ENCODE assay signal across 8 cellular contexts in genomic region chr20:62651285-62652021, GRCh38. TPM values are rescaled to one million over a fixed set of nuclear protein-coding genes. Genes with fewer than 3 reads are reported as not detected.
DNase-seq lines count a peak whose midpoint lies in the region; ATAC-seq and TF ChIP-seq lines count a peak whose summit lies in the region.

No MANE protein-coding gene starts in this region.

- peak overlapping the region; percentile 73 for H3K27ac ChIP-seq in SK-N-MC
- peak overlapping the region; percentile 87 to 89 for H3K27ac ChIP-seq in left lung

- no peaks in the 10 kb centered on the region for H3K36me3 Mint-ChIP-seq in activated naive CD4-positive, alpha-beta T cell treated with anti-CD3 and anti-CD28 coated beads, Interleukin-2, amount 50 U/mL, for 72 hours

- H3K27ac Mint-ChIP-seq in activated naive CD4-positive, alpha-beta T cell treated with anti-CD3 and anti-CD28 coated beads, Interleukin-2, amount 50 U/mL, for 72 hours = peak overlapping the region; percentile 90 to 91

- no peak overlapping the region for H3K9ac ChIP-seq in SK-N-MC (ENCODE audit: insufficient read length)

- H3K36me3 ChIP-seq in SK-N-MC (ENCODE audit: insufficient read depth, low read length) (peaks cover 3% of the 10 kb centered on the region; the same call in 1 of the 2 replicates), left lung (peaks cover 0 to 54% of the 10 kb centered on the region in 2 donors)

- no peaks in the 10 kb centered on the region for H3K9me3 ChIP-seq in SK-N-MC (ENCODE audit: low read depth, low read length)
- H3K9me3 ChIP-seq in left lung = no peaks in the 10 kb centered on the region

- H3K9me3 Mint-ChIP-seq in activated naive CD4-positive, alpha-beta T cell treated with anti-CD3 and anti-CD28 coated beads, Interleukin-2, amount 50 U/mL, for 72 hours = no peaks in the 10 kb centered on the region

- H3K4me3 ChIP-seq in SK-N-MC = peak overlapping the region; percentile 62
- peak overlapping the region in 1 of 2 donors; percentile 31 for H3K4me3 ChIP-seq in left lung

- DNase-seq in GM19238 (ENCODE audit: insufficient read length, low spot score) (peak; percentile 95), SK-N-MC (ENCODE audit: low read depth, low spot score) (peak; percentile 85), left lung (peak in 1 of 2 donors; percentile 64), AG20443 (ENCODE audit: low spot score) (no peak), NCI-H748 (lab: John Stamatoyannopoulos, UW; ENCODE audit: unreplicated experiment) (no peak)
- DNase-seq in activated naive CD4-positive, alpha-beta T cell treated with anti-CD3 and anti-CD28 coated beads, Interleukin-2, amount 50 U/mL, for 72 hours (ENCODE audit: low spot score in 2 of 2) = peak; percentile 69 to 82
- peak; percentile 74 for DNase-seq in stimulated activated CD8-positive, alpha-beta memory T cell treated with anti-CD3 and anti-CD28 coated beads, Interleukin-15, amount 100 ng/mL, for 48 hours (ENCODE audit: low read depth in 2 of 2)

- peaks cover 17 to 75% of the 10 kb centered on the region in 2 donors for H3K4me1 ChIP-seq in left lung

- ATAC-seq in HG03159 (IDR thresholded peaks at IDR 0.05; ENCODE audit: unreplicated experiment) (peak; percentile 61), left lung (peak; percentile 11)
- peak; percentile 72 to 74 for ATAC-seq in activated naive CD4-positive, alpha-beta T cell treated with anti-CD3 and anti-CD28 coated beads, Interleukin-2, amount 50 U/mL, for 72 hours

- intact Hi-C loops in left lung (cut with DNase I) = no loop called here

- peaks cover 0 to 2% of the 10 kb centered on the region in 2 donors for H3K27me3 ChIP-seq in left lung

- no peak for TF ChIP-seq CTCF in left lung (IDR thresholded peaks at IDR 0.05)

RNA-seq across cellular contexts. Expression of gene SLCO4A1, which starts 9.2 kb away (rescaled TPM):
- 10 to 100 TPM; 39.3 to 44.4 TPM for total RNA-seq in activated naive CD4-positive, alpha-beta T cell treated with anti-CD3 and anti-CD28 coated beads, Interleukin-2, amount 50 U/mL, for 72 hours
- total RNA-seq in left lung = 10 to 100 TPM; 11.5 to 47.2 TPM

RNA-seq across cellular contexts. Expression of gene NTSR1, which starts 57.2 kb away (rescaled TPM):
- not detected for total RNA-seq in activated naive CD4-positive, alpha-beta T cell treated with anti-CD3 and anti-CD28 coated beads, Interleukin-2, amount 50 U/mL, for 72 hours
- 1 to 10 TPM in 1 of 2 donors, under 1 TPM in 1; 0.12 to 3.5 TPM for total RNA-seq in left lung

Comparison
In these comparisons a context has a peak if more than half of its experiments do, and no peak if none do; other contexts are left out.
1. DNase-seq: peak in GM19238 (single experiment), SK-N-MC (single experiment), activated naive CD4-positive, alpha-beta T cell treated with anti-CD3 and anti-CD28 coated beads, Interleukin-2, amount 50 U/mL, for 72 hours (2 of 2) and stimulated activated CD8-positive, alpha-beta memory T cell treated with anti-CD3 and anti-CD28 coated beads, Interleukin-15, amount 100 ng/mL, for 48 hours (2 of 2); none in AG20443 (single experiment) and NCI-H748 (single experiment).
2. ATAC-seq: peak in every context shown above with its lines; median percentile 73 in activated naive CD4-positive, alpha-beta T cell treated with anti-CD3 and anti-CD28 coated beads, Interleukin-2, amount 50 U/mL, for 72 hours; 61 in HG03159; 11 in left lung.